ENCODE assay signal across 24 cellular contexts in the genomic region with DNA sequence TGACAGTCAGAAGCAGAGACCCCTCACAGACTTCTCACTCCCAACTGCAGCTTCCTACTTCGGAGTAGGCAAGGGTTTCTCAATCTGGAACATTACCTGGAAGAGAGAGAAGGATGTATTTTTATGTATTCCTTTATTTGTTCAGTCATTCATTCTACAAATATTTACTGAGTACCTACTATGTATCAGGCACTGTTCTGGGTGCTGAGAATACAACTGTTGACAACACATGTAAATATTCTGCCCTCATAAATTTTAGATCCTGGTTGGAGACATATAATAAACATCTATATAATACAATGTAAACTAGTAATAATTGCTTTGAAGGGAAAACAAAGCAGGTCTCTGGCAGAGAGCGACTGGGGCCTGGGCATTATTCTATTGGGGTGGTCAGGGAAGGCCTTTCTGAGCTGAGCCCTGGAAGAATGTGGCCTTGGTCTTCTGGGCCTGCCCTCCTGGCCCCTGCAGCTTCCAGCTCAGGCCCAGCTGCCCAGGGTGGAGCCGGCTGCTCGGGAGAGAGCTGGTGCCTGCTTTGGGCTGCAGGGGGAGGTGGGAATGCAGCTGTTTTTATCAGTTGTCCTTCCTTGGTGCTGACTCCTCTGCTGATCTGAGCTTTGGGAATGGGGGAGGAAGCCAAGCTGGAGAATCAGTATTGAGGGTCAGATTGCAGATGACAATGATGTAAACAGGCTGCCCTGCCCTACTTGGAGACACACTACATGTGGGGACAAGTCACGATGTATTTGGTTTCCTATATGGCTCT. TPM values are rescaled to one million over a fixed set of nuclear protein-coding genes. Genes with fewer than 3 reads are reported as not detected.
A peak's percentile ranks its signal among the peaks of the same experiment; 100 is the strongest.
DNase-seq lines count a peak whose midpoint lies in the region; ATAC-seq and TF ChIP-seq lines count a peak whose summit lies in the region.
"Had no signal": no experiment of that assay in that cellular context is flagged by ENCODE, and none has a peak within 500 bp of the region (broad histone marks: within the 10 kb centered on the region; RNA-seq: fewer than 3 reads in every experiment).

No MANE protein-coding gene starts in this region.

- H3K9me3 ChIP-seq in RWPE2 (ENCODE audit: severe bottlenecking) (no peaks in the 10 kb centered on the region), A673 (ENCODE audit: low read depth, low read length, poor library complexity, severe bottlenecking) (no peaks in the 10 kb centered on the region)
- H3K9me3 ChIP-seq: sigmoid colon had no signal

- TF ChIP-seq CTCF in C4-2B (conservative IDR thresholded peaks at IDR 0.05) (no peak), RWPE2 (IDR thresholded peaks at IDR 0.05; ENCODE audit: poor library complexity, severe bottlenecking) (no peak), neural crest cell (conservative IDR thresholded peaks at IDR 0.05) (no peak), A673 (conservative IDR thresholded peaks at IDR 0.05; ENCODE audit: low read depth, low read length) (no peak)

- peaks cover 2% of the 10 kb centered on the region for H3K36me3 Mint-ChIP-seq in neural crest cell (ENCODE audit: low read depth)
- no peaks in the 10 kb centered on the region for H3K36me3 Mint-ChIP-seq in activated CD4-positive, alpha-beta memory T cell treated with anti-CD3 and anti-CD28 coated beads for 36 hours
- H3K36me3 Mint-ChIP-seq: activated naive CD4-positive, alpha-beta T cell treated with anti-CD3 and anti-CD28 coated beads, Interleukin-2, amount 50 U/mL, for 24 hours had no signal

- H3K4me3 Mint-ChIP-seq in neural crest cell: peak overlapping the region; percentile 50
- H3K4me3 Mint-ChIP-seq in activated CD4-positive, alpha-beta memory T cell treated with anti-CD3 and anti-CD28 coated beads for 36 hours: no peak overlapping the region
- H3K4me3 Mint-ChIP-seq: activated CD8-positive, alpha-beta T cell treated with anti-CD3 and anti-CD28 coated beads, Interleukin-2, amount 10 ng/mL, durations not matched to agents 7 days and 5 days; activated naive CD4-positive, alpha-beta T cell treated with anti-CD3 and anti-CD28 coated beads, Interleukin-2, amount 50 U/mL, for 24 hours; activated T-cell treated with anti-CD3 and anti-CD28 coated beads, Interleukin-2, amount 50 U/mL, for 4 hours; CD4-positive, alpha-beta T cell had no signal

- H3K4me1 Mint-ChIP-seq in neural crest cell: peaks cover 37% of the 10 kb centered on the region
- no peaks in the 10 kb centered on the region for H3K4me1 Mint-ChIP-seq in activated CD4-positive, alpha-beta memory T cell treated with anti-CD3 and anti-CD28 coated beads for 36 hours (ENCODE audit: low read depth)
- H3K4me1 Mint-ChIP-seq: activated naive CD4-positive, alpha-beta T cell treated with anti-CD3 and anti-CD28 coated beads, Interleukin-2, amount 50 U/mL, for 24 hours had no signal

- no peak overlapping the region for H3K4me3 ChIP-seq in RWPE2 (ENCODE audit: severe bottlenecking)
- no peak overlapping the region for H3K4me3 ChIP-seq in A673 (ENCODE audit: low read depth, low read length, poor library complexity, severe bottlenecking)
- H3K4me3 ChIP-seq: sigmoid colon had no signal

- no peaks in the 10 kb centered on the region for H3K4me1 ChIP-seq in RWPE2 (ENCODE audit: insufficient read depth, poor library complexity, severe bottlenecking)
- no peaks in the 10 kb centered on the region for H3K4me1 ChIP-seq in A673 (ENCODE audit: insufficient read depth, low read length, poor library complexity, severe bottlenecking)

- H3K27ac ChIP-seq in C4-2B (peak overlapping the region; percentile 98), RWPE2 (ENCODE audit: poor library complexity, severe bottlenecking) (no peak overlapping the region), A673 (ENCODE audit: low read depth, low read length, poor library complexity, severe bottlenecking) (no peak overlapping the region)
- H3K27ac ChIP-seq: sigmoid colon, WERI-Rb-1 had no signal

- POLR2A ChIA-PET in activated CD4-positive, alpha-beta memory T cell treated with anti-CD3 and anti-CD28 coated beads for 36 hours (lab: Charles Lee): no interaction called here
- POLR2A ChIA-PET in A673 (lab: Charles Lee; ENCODE audit: low non-redundant PET): interaction anchor here (0.6 kb wide), 1 partner anchor 97 kb away, joined by 5 read pairs; no protein-coding TSS in a partner anchor

- H3K9me3 Mint-ChIP-seq in neural crest cell: no peaks in the 10 kb centered on the region
- H3K9me3 Mint-ChIP-seq in activated CD4-positive, alpha-beta memory T cell treated with anti-CD3 and anti-CD28 coated beads for 36 hours: no peaks in the 10 kb centered on the region
- H3K9me3 Mint-ChIP-seq: activated naive CD4-positive, alpha-beta T cell treated with anti-CD3 and anti-CD28 coated beads, Interleukin-2, amount 50 U/mL, for 24 hours; activated T-cell treated with anti-CD3 and anti-CD28 coated beads, Interleukin-2, amount 50 U/mL, for 4 hours; CD4-positive, alpha-beta T cell had no signal

- H3K36me3 ChIP-seq in RWPE2 (ENCODE audit: low read depth): no peaks in the 10 kb centered on the region
- no peaks in the 10 kb centered on the region for H3K36me3 ChIP-seq in A673 (ENCODE audit: insufficient read depth, low read length, poor library complexity, severe bottlenecking)
- H3K36me3 ChIP-seq: sigmoid colon, WERI-Rb-1 had no signal

- DNase-seq in RWPE2 (ENCODE audit: low spot score): no peak
- no peak for DNase-seq in left ventricle myocardium superior
- no peak for DNase-seq in neural crest cell (ENCODE audit: low read depth, low spot score)
- no peak for DNase-seq in activated CD4-positive, alpha-beta memory T cell treated with anti-CD3 and anti-CD28 coated beads for 36 hours
- no peak for DNase-seq in NOMO-1 (lab: John Stamatoyannopoulos, UW; ENCODE audit: unreplicated experiment in 2 of 2)
- DNase-seq in A673 (ENCODE audit: low spot score): no peak
- no peak for DNase-seq in NCI-H146 treated with DMSO at 0.1 percent for 48 hours (lab: John Stamatoyannopoulos, UW; ENCODE audit: unreplicated experiment)
- DNase-seq: ACHN; activated CD8-positive, alpha-beta T cell treated with anti-CD3 and anti-CD28 coated beads, Interleukin-2, amount 10 ng/mL, durations not matched to agents 7 days and 5 days; activated T-cell treated with anti-CD3 and anti-CD28 coated beads, Interleukin-2, amount 50 U/mL, for 4 hours; CD4-positive, alpha-beta T cell; dermis blood vessel endothelial cell; DND-41; erythroblast; MM.1S; NCI-H1694; NCI-H446 treated with DMSO at 0.1 percent for 48 hours; NK-92 treated with Interleukin-12 subunit alpha and Interleukin-12 subunit beta, amount 100 ng/mL, for 24 hours; sigmoid colon; stimulated activated CD4-positive, alpha-beta T cell treated with anti-CD3 and anti-CD28 coated beads, Interleukin-2, amount 100 ng/mL, for 48 hours; T-helper 1 cell; WERI-Rb-1 had no signal

- CTCF ChIA-PET in activated CD4-positive, alpha-beta memory T cell treated with anti-CD3 and anti-CD28 coated beads for 36 hours (lab: Charles Lee): no interaction called here
- CTCF ChIA-PET in A673 (lab: Charles Lee): no interaction called here

- intact Hi-C loops in left ventricle myocardium superior (cut with micrococcal nuclease) (no loop called here), A673 (cut with micrococcal nuclease; ENCODE audit: unreplicated experiment) (no loop called here)
- intact Hi-C loops in activated CD4-positive, alpha-beta memory T cell treated with anti-CD3 and anti-CD28 coated beads for 36 hours (cut with micrococcal nuclease): no loop called here

- H3K27me3 ChIP-seq in RWPE2 (ENCODE audit: insufficient read depth, poor library complexity, severe bottlenecking) (no peaks in the 10 kb centered on the region), A673 (replicated peaks; ENCODE audit: insufficient read depth, low read depth, low read length, poor library complexity) (peaks cover 18% of the 10 kb centered on the region)
- H3K27me3 ChIP-seq: sigmoid colon had no signal

- BruUV-seq in A673 (replicated peaks; lab: Mats Ljungman, UMichigan): no TSS peak

- no peaks in the 10 kb centered on the region for H3K27me3 Mint-ChIP-seq in neural crest cell (ENCODE audit: low read depth)
- H3K27me3 Mint-ChIP-seq in activated CD4-positive, alpha-beta memory T cell treated with anti-CD3 and anti-CD28 coated beads for 36 hours: peaks cover 11% of the 10 kb centered on the region

- ATAC-seq in RWPE2 (ENCODE audit: low read depth): peak; percentile 31; the same call in 1 of the 3 replicates
- ATAC-seq in left ventricle myocardium superior: peak; percentile 34
- ATAC-seq: activated CD8-positive, alpha-beta T cell treated with anti-CD3 and anti-CD28 coated beads, Interleukin-2, amount 10 ng/mL, durations not matched to agents 7 days and 5 days; activated T-cell treated with anti-CD3 and anti-CD28 coated beads, Interleukin-2, amount 50 U/mL, for 4 hours had no signal

- no peak overlapping the region for H3K27ac Mint-ChIP-seq in neural crest cell (ENCODE audit: unreplicated experiment)
- H3K27ac Mint-ChIP-seq in activated CD4-positive, alpha-beta memory T cell treated with anti-CD3 and anti-CD28 coated beads for 36 hours: no peak overlapping the region
- H3K27ac Mint-ChIP-seq: activated CD8-positive, alpha-beta T cell treated with anti-CD3 and anti-CD28 coated beads, Interleukin-2, amount 10 ng/mL, durations not matched to agents 7 days and 5 days; activated naive CD4-positive, alpha-beta T cell treated with anti-CD3 and anti-CD28 coated beads, Interleukin-2, amount 50 U/mL, for 24 hours; CD4-positive, alpha-beta T cell had no signal

RNA-seq across cellular contexts. Expression of gene PKNOX2, which starts 46.8 kb away (rescaled TPM):
- total RNA-seq in left ventricle myocardium superior: 7.6 TPM
- 21.5 and 23.5 TPM in 2 replicates for total RNA-seq in neural crest cell
- not detected for total RNA-seq in activated CD4-positive, alpha-beta memory T cell treated with anti-CD3 and anti-CD28 coated beads for 36 hours
- total RNA-seq in A673 (2021): 1.1 and 1.4 TPM in 2 replicates
- total RNA-seq: activated CD8-positive, alpha-beta T cell treated with anti-CD3 and anti-CD28 coated beads, Interleukin-2, amount 10 ng/mL, durations not matched to agents 7 days and 5 days; CD4-positive, alpha-beta T cell; dermis blood vessel endothelial cell had no signal
